In the genomic region with DNA sequence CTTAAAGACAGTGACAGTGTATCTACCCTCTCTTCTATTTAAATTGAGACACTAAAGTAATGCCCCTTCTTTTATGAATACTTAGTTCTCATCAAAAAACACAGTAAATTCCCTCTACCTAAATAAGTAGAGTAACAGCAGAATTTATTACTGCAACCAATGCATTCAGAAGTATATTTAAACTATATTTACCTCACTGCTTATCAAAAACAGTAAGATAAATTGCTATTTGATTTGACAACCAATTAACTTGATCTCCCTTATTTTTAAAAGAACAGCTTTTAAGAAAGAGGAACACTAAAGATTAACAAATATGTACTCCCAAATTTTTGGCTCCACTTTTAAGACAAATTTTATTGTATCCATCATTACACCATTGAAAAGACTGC, we compare ENCODE assay signal across 24 cellular contexts. TPM values are rescaled to one million over a fixed set of nuclear protein-coding genes. Genes with fewer than 3 reads are reported as not detected.
DNase-seq lines count a peak whose midpoint lies in the region; ATAC-seq and TF ChIP-seq lines count a peak whose summit lies in the region.
"Had no signal": no experiment of that assay in that cellular context is flagged by ENCODE, and none has a peak within 500 bp of the region (broad histone marks: within the 10 kb centered on the region; RNA-seq: fewer than 3 reads in every experiment).

No MANE protein-coding gene starts in this region.

- H3K36me3 Mint-ChIP-seq in Caco-2 (ENCODE audit: insufficient read depth, unreplicated experiment), result no peaks in the 10 kb centered on the region
- H3K36me3 Mint-ChIP-seq: CD8-positive, alpha-beta T cell; T-cell had no signal

- peak overlapping the region; percentile 8; the same call in 1 of the 2 replicates for H3K4me3 ChIP-seq in HEK293 (ENCODE audit: low read depth, low read length)
- no peak overlapping the region; a peak in 1 of 4 replicates for H3K4me3 ChIP-seq in Panc1 (ENCODE audit: low read depth in 2 of 2, low read length in 2 of 2)
- no peak overlapping the region for H3K4me3 ChIP-seq in fibroblast of lung (replicated peaks in 1 of 4; ENCODE audit: control extremely low read depth in 1 of 4, insufficient read depth in 1 of 4, low read depth in 3 of 4, low read length in 4 of 4)
- H3K4me3 ChIP-seq in Caco-2 (ENCODE audit: low read depth, low read length), result no peak overlapping the region
- H3K4me3 ChIP-seq: A549 had no signal

- no peak overlapping the region for H2AFZ ChIP-seq in fibroblast of lung (ENCODE audit: low read length)

- BruUV-seq in Panc1 (replicated peaks; lab: Mats Ljungman, UMichigan) (no TSS peak), Caco-2 (replicated peaks; lab: Mats Ljungman, UMichigan) (no TSS peak)

- in situ Hi-C loops in Panc1 (cut with HindIII; ENCODE audit: low pct_unique_long_range_greater_than_20kb, low sequenced_read_pairs), result no loop called here

- no peak overlapping the region for H3K4me3 Mint-ChIP-seq in Caco-2 (ENCODE audit: unreplicated experiment)
- H3K4me3 Mint-ChIP-seq: B cell; CD8-positive, alpha-beta T cell; T-cell had no signal

- peaks cover 24% of the 10 kb centered on the region for H3K79me2 ChIP-seq in fibroblast of lung (ENCODE audit: control insufficient read depth, insufficient read depth, low read length)

- no peak overlapping the region for H3K9ac ChIP-seq in fibroblast of lung (ENCODE audit: insufficient read depth, low read length)

- peak overlapping the region; percentile 33 for H3K4me2 ChIP-seq in fibroblast of lung (ENCODE audit: extremely low read depth, insufficient read depth, low read length)
- H3K4me2 ChIP-seq: A549 had no signal

- no peaks in the 10 kb centered on the region for H3K27me3 ChIP-seq in Panc1 (ENCODE audit: control insufficient read depth, insufficient read depth, low read length)
- H3K27me3 ChIP-seq in fibroblast of lung (ENCODE audit: control insufficient read depth, insufficient read depth, low read length), result no peaks in the 10 kb centered on the region
- peaks cover 3% of the 10 kb centered on the region; the same call in 1 of the 2 replicates for H3K27me3 ChIP-seq in Caco-2 (replicated peaks; ENCODE audit: control insufficient read depth, insufficient read depth, low read length)

- H3K4me1 ChIP-seq in HEK293 (ENCODE audit: control insufficient read depth, insufficient read depth, low read length), result peaks cover 17% of the 10 kb centered on the region
- peaks cover 42% of the 10 kb centered on the region for H3K4me1 ChIP-seq in Panc1 (ENCODE audit: control insufficient read depth, insufficient read depth, low read length)
- peaks cover 3% of the 10 kb centered on the region for H3K4me1 ChIP-seq in fibroblast of lung (ENCODE audit: control insufficient read depth, extremely low read depth, insufficient read depth, low read length)
- H3K4me1 ChIP-seq in Caco-2, result peaks cover 12% of the 10 kb centered on the region

- H3K27me3 Mint-ChIP-seq in Caco-2 (ENCODE audit: insufficient read depth, unreplicated experiment), result peaks cover 16% of the 10 kb centered on the region

- no peak overlapping the region for H3K27ac Mint-ChIP-seq in Caco-2 (ENCODE audit: unreplicated experiment)
- H3K27ac Mint-ChIP-seq: B cell; CD8-positive, alpha-beta T cell; T-cell had no signal

- ATAC-seq in Panc1 (no peak), HG02981 (IDR thresholded peaks at IDR 0.05; ENCODE audit: unreplicated experiment) (no peak)
- ATAC-seq: A549; CD8-positive, alpha-beta T cell; HepG2; T-cell had no signal

- H3K4me1 Mint-ChIP-seq in Caco-2 (ENCODE audit: low read depth, unreplicated experiment), result peaks cover 7% of the 10 kb centered on the region

- CTCF ChIA-PET in HEK293 (lab: Yijun Ruan, JAX), result interaction anchor here (2.1 kb wide), 1 partner anchor 18 kb away, joined by 5 read pairs; no protein-coding TSS in a partner anchor
- CTCF ChIA-PET in Panc1 (lab: Charles Lee), result no interaction called here
- CTCF ChIA-PET in Caco-2 (lab: Charles Lee), result no interaction called here

- no peaks in the 10 kb centered on the region for H3K9me3 Mint-ChIP-seq in Caco-2 (ENCODE audit: unreplicated experiment)
- H3K9me3 Mint-ChIP-seq: CD8-positive, alpha-beta T cell; T-cell had no signal

- TF ChIP-seq CTCF in HEK293 (tag by site-specific recombination; IDR thresholded peaks at IDR 0.05), result no peak
- no peak for TF ChIP-seq CTCF in Panc1 (IDR thresholded peaks at IDR 0.05)
- TF ChIP-seq CTCF in fibroblast of lung (conservative IDR thresholded peaks at IDR 0.05 in 1 of 2, IDR thresholded peaks at IDR 0.05 in 1 of 2; ENCODE audit: low read depth in 1 of 2, low read length in 2 of 2), result no peak
- TF ChIP-seq CTCF in Caco-2 (IDR thresholded peaks at IDR 0.05; ENCODE audit: insufficient read depth in 1 of 2, low read depth in 1 of 2, low read length in 1 of 2, severe bottlenecking in 1 of 2, unreplicated experiment in 1 of 2), result no peak

- H3K9me3 ChIP-seq in HEK293 (ENCODE audit: control insufficient read depth, insufficient read depth, low read depth, low read length), result no peaks in the 10 kb centered on the region
- H3K9me3 ChIP-seq in Panc1 (ENCODE audit: control insufficient read depth, insufficient read depth, low read depth, low read length), result no peaks in the 10 kb centered on the region
- H3K9me3 ChIP-seq in fibroblast of lung (ENCODE audit: control insufficient read depth, insufficient read depth, low read depth, low read length), result no peaks in the 10 kb centered on the region
- no peaks in the 10 kb centered on the region for H3K9me3 ChIP-seq in Caco-2
- H3K9me3 ChIP-seq: A549 had no signal

- intact Hi-C loops in Panc1 (cut with micrococcal nuclease; ENCODE audit: unreplicated experiment), result no loop called here
- intact Hi-C loops in Caco-2 (cut with micrococcal nuclease; ENCODE audit: unreplicated experiment), result no loop called here
- intact Hi-C loops in posterior cingulate gyrus (cut with DNase I), result loop anchor here (10.0 kb wide), 1 partner anchor 402 kb away; a partner anchor contains a TSS

- no peaks in the 10 kb centered on the region; a peak in 1 of 3 replicates for H3K36me3 ChIP-seq in HEK293 (ENCODE audit: control insufficient read depth in 2 of 2, insufficient read depth in 1 of 2, low read length in 2 of 2)
- peaks cover 34% of the 10 kb centered on the region for H3K36me3 ChIP-seq in Panc1 (ENCODE audit: control insufficient read depth, insufficient read depth, low read length)
- H3K36me3 ChIP-seq in fibroblast of lung (ENCODE audit: control insufficient read depth, insufficient read depth, low read length), result no peaks in the 10 kb centered on the region
- H3K36me3 ChIP-seq in Caco-2 (ENCODE audit: control insufficient read depth, insufficient read depth, low read length), result no peaks in the 10 kb centered on the region

- H4K20me1 ChIP-seq in fibroblast of lung (ENCODE audit: control insufficient read depth, extremely low read depth, insufficient read depth, low read length), result no peaks in the 10 kb centered on the region

- POLR2A ChIA-PET in HEK293 (lab: Yijun Ruan, JAX), result interaction anchor here (1.2 kb wide), 1 partner anchor 9 kb away, joined by 5 read pairs; no protein-coding TSS in a partner anchor
- POLR2A ChIA-PET in Panc1 (lab: Charles Lee), result interaction anchor here (0.6 kb wide), 1 partner anchor 574 kb away, joined by 7 read pairs; no protein-coding TSS in a partner anchor
- POLR2A ChIA-PET in Caco-2 (lab: Charles Lee), result no interaction called here

- peak overlapping the region; percentile 62; the same call in 1 of the 2 replicates for H3K27ac ChIP-seq in HEK293 (ENCODE audit: extremely low read depth, low read depth, low read length)
- H3K27ac ChIP-seq in Panc1 (ENCODE audit: low read length), result peak overlapping the region; percentile 61
- H3K27ac ChIP-seq in fibroblast of lung (ENCODE audit: insufficient read depth, low read length), result no peak overlapping the region
- H3K27ac ChIP-seq: A549, C4-2B, RWPE1 had no signal

- DNase-seq in Panc1 (ENCODE audit: low read depth, low spot score) (no peak), fibroblast of lung (ENCODE audit: low read depth in 2 of 2) (no peak), Caco-2 (no peak), posterior cingulate gyrus (no peak), HCEC 1CT (no peak)
- DNase-seq: CD8-positive, alpha-beta T cell; H7; Kasumi-1; MV-4-11; NCI-H1105 treated with DMSO at 0.1 percent for 48 hours; NCI-H146; NCI-H1930; NCI-H2107; NCI-H524; NCI-H774; NK-92 treated with Interleukin-12 subunit alpha and Interleukin-12 subunit beta, amount 100 ng/mL, for 24 hours; T-cell had no signal

TF ChIP-seq in HEK293, 187 proteins besides CTCF, POLR2A, EP300 and RAD21 (continues in another document):
- peak; percentile 83 for TF ChIP-seq WT1 (tag by site-specific recombination; IDR thresholded peaks at IDR 0.05)
- no peak for TF ChIP-seq ZIC2 (tag by site-specific recombination; IDR thresholded peaks at IDR 0.05)
- TF ChIP-seq, protein P1, sequence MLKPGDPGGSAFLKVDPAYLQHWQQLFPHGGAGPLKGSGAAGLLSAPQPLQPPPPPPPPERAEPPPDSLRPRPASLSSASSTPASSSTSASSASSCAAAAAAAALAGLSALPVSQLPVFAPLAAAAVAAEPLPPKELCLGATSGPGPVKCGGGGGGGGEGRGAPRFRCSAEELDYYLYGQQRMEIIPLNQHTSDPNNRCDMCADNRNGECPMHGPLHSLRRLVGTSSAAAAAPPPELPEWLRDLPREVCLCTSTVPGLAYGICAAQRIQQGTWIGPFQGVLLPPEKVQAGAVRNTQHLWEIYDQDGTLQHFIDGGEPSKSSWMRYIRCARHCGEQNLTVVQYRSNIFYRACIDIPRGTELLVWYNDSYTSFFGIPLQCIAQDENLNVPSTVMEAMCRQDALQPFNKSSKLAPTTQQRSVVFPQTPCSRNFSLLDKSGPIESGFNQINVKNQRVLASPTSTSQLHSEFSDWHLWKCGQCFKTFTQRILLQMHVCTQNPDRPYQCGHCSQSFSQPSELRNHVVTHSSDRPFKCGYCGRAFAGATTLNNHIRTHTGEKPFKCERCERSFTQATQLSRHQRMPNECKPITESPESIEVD (tag by site-specific recombination; IDR thresholded peaks at IDR 0.05), result peak; percentile 93
- 0 out of 2 replicates have a peak, but pooled peaks have one; percentile 14 for TF ChIP-seq ZNF10 (tag by site-specific recombination; IDR thresholded peaks at IDR 0.05)
- no peak for TF ChIP-seq ZBTB8A (tag by site-specific recombination; IDR thresholded peaks at IDR 0.05)

RNA-seq across cellular contexts. Expression of a gene that starts 4.8 kb away (rescaled TPM):
- total RNA-seq in Panc1 (2021; ENCODE audit: unreplicated experiment) (43.2 TPM), fibroblast of lung (13.9 and 28.1 TPM in 2 replicates), Caco-2 (2022) (1.1 and 1.2 TPM in 2 replicates)
- 17.9 TPM for polyA plus RNA-seq in Panc1 (2012; ENCODE audit: insufficient read length)
- 3.8 and 7.2 TPM in 2 replicates for polyA plus RNA-seq in fibroblast of lung
- polyA plus RNA-seq in fibroblast of lung (2012), result 3.8 and 4.7 TPM in 2 replicates
- polyA minus RNA-seq in fibroblast of lung (ENCODE audit: low replicate concordance), result 32.8 and 45.0 TPM in 2 replicates
- total RNA-seq: CD8-positive, alpha-beta T cell had no signal
